In genomic region chr17:20225162-20226115, GRCh38 we compare ENCODE assay signal across 1 cellular context.
TF ChIP-seq lines count a peak whose summit lies in the region.

No MANE protein-coding gene starts in this region.

TF ChIP-seq in H1, 55 proteins besides CTCF, POLR2A, EP300 and RAD21:
- TF ChIP-seq MAX (IDR thresholded peaks at IDR 0.05), result peak; percentile 55
- no peak for TF ChIP-seq PHF8 (conservative IDR thresholded peaks at IDR 0.05; ENCODE audit: low read depth, low read length)
